In genomic region chr14:94640721-94641631, GRCh38 we compare ENCODE assay signal across 1 cellular context.
A peak's percentile ranks its signal among the peaks of the same experiment; 100 is the strongest.
TF ChIP-seq lines count a peak whose summit lies in the region.

No MANE protein-coding gene starts in this region.

TF ChIP-seq in HepG2, 621 proteins besides CTCF, POLR2A, EP300 and RAD21:
- peak; percentile 57 for TF ChIP-seq FOSL2 (CRISPR knock-in tag; IDR thresholded peaks at IDR 0.05)
- TF ChIP-seq THAP8 (CRISPR knock-in tag; IDR thresholded peaks at IDR 0.05; ENCODE audit: borderline replicate concordance), result no peak
